Comparison of ENCODE assay signal across 8 cellular contexts in the genomic region with DNA sequence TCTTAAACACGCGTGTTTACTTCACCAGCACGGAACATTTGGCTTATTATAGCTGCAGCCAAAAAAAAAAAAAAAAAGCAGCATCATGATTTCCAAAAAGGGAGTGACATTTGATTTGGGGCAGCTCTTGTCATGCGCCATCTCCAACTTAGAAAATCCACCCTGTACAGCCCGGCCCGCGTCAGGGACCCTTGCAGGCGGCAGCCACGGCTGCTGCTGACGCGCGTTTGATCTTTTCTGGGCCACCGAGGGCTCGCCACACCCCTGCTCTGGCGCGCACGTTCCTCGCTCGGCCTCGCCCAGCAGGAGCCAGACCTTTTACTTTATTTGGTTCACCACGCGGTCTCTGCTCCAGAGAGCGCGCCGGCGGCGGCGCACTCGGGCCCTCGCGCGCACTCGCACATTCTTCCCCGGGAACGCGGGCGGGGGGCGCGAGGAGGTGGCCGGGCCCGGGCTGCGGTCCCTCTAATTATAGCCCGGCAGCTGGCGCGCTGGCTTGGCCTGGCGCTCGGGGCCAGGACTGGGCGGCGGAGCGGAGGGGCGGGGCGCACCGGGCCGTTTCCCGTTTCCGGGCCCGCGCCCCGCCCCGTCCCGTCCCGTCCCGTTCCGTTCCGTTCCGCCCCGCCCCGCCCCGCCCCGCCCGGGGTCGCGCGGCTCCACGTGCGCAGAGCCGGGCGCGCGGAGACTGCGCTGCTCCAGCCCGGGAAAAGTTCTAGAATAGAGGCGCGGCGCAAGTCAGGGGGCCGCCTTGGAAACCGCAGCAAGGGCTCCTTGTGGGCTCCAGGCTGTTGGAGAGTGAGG. TPM values are rescaled to one million over a fixed set of nuclear protein-coding genes. Genes with fewer than 3 reads are reported as not detected.
A peak's percentile ranks its signal among the peaks of the same experiment; 100 is the strongest.
DNase-seq lines count a peak whose midpoint lies in the region; ATAC-seq and TF ChIP-seq lines count a peak whose summit lies in the region.

No MANE protein-coding gene starts in this region.

- H2AFZ ChIP-seq in KMS-11 (ENCODE audit: low read depth): peak overlapping the region; percentile 50

- H3K9me3 Mint-ChIP-seq in nephron: peaks cover 3% of the 10 kb centered on the region

- H4K20me1 ChIP-seq in KMS-11 (ENCODE audit: insufficient read depth): peaks cover 8% of the 10 kb centered on the region

- H3K27me3 Mint-ChIP-seq in nephron (ENCODE audit: low read depth): no peaks in the 10 kb centered on the region

- DNase-seq in ELF-1 (ENCODE audit: low read depth, low spot score) (peak; percentile 95), RWPE2 (ENCODE audit: low spot score) (peak; percentile 62), fibroblast of pulmonary artery (ENCODE audit: low read depth) (peak; percentile 87)
- peak; percentile 58 for DNase-seq in activated T-helper 9 cell treated with anti-CD3 and anti-CD28 coated beads, Interleukin-2, amount 50 U/mL, for 16 hours (ENCODE audit: low read depth)

- H3K36me3 ChIP-seq in KMS-11 (ENCODE audit: insufficient read depth): no peaks in the 10 kb centered on the region
- H3K36me3 ChIP-seq in RWPE2 (ENCODE audit: low read depth): peaks cover 31% of the 10 kb centered on the region

- peaks cover 70% of the 10 kb centered on the region for H3K4me1 ChIP-seq in KMS-11 (ENCODE audit: low read depth, poor library complexity, severe bottlenecking)
- H3K4me1 ChIP-seq in RWPE2 (ENCODE audit: insufficient read depth, poor library complexity, severe bottlenecking): peaks cover 43% of the 10 kb centered on the region

- H3K4me3 ChIP-seq in KMS-11 (IDR thresholded peaks at IDR 0.05; ENCODE audit: insufficient read depth, low read depth, low read length): no peak overlapping the region
- H3K4me3 ChIP-seq in RWPE2 (ENCODE audit: severe bottlenecking): peak overlapping the region; percentile 29
- H3K4me3 ChIP-seq in fibroblast of pulmonary artery (replicated peaks; ENCODE audit: low read depth, low read length): peak overlapping the region; percentile 49

- ATAC-seq in GM21825 (IDR thresholded peaks at IDR 0.05; ENCODE audit: unreplicated experiment): peak; percentile 68
- peak; percentile 74 for ATAC-seq in RWPE2 (ENCODE audit: low read depth)

- H3K79me2 ChIP-seq in KMS-11 (ENCODE audit: insufficient read depth, low read depth): peaks cover 37% of the 10 kb centered on the region

- peak overlapping the region; percentile 95 for H3K27ac ChIP-seq in KMS-11
- H3K27ac ChIP-seq in RWPE2 (ENCODE audit: poor library complexity, severe bottlenecking): peak overlapping the region; percentile 98
- peak overlapping the region; percentile 96 for H3K27ac ChIP-seq in temporal lobe (ENCODE audit: low read depth, low read length)

- peaks cover 16% of the 10 kb centered on the region for H3K36me3 Mint-ChIP-seq in nephron (ENCODE audit: low read depth)

- H3K4me3 Mint-ChIP-seq in nephron: peak overlapping the region; percentile 82 to 85 (median 84)

- no peaks in the 10 kb centered on the region for H3K9me3 ChIP-seq in RWPE2 (ENCODE audit: severe bottlenecking)

- H3K27me3 ChIP-seq in KMS-11 (ENCODE audit: insufficient read depth, low read depth) (no peaks in the 10 kb centered on the region), RWPE2 (ENCODE audit: insufficient read depth, poor library complexity, severe bottlenecking) (no peaks in the 10 kb centered on the region)

- H3K9ac ChIP-seq in KMS-11: peak overlapping the region; percentile 79

- H3K4me2 ChIP-seq in KMS-11: peak overlapping the region; percentile 92

- H3K27ac Mint-ChIP-seq in nephron: peak overlapping the region; percentile 84 to 95 (median 94)

- TF ChIP-seq CTCF in KMS-11 (conservative IDR thresholded peaks at IDR 0.05; ENCODE audit: low read depth, low read length) (no peak), RWPE2 (IDR thresholded peaks at IDR 0.05; ENCODE audit: poor library complexity, severe bottlenecking) (no peak), fibroblast of pulmonary artery (IDR thresholded peaks at IDR 0.05; ENCODE audit: low read length, missing control alignments) (no peak), nephron (IDR thresholded peaks at IDR 0.05; ENCODE audit: unreplicated experiment in 3 of 3) (no peak)

- peaks cover 56% of the 10 kb centered on the region for H3K4me1 Mint-ChIP-seq in nephron

RNA-seq across cellular contexts. Expression of a gene that starts 10.2 kb away (rescaled TPM):
- total RNA-seq in temporal lobe: 85.6 TPM
